25 cellular contexts compared by ENCODE assay signal in genomic region chr14:102971314-102971713, GRCh38. TPM values are rescaled to one million over a fixed set of nuclear protein-coding genes. Genes with fewer than 3 reads are reported as not detected.
"Had no signal": no experiment of that assay in that cellular context is flagged by ENCODE, and none has a peak within 500 bp of the region (broad histone marks: within the 10 kb centered on the region; RNA-seq: fewer than 3 reads in every experiment).

No MANE protein-coding gene starts in this region.

- H3K27ac ChIP-seq: adrenal gland, body of pancreas, colonic mucosa, parathyroid adenoma, psoas muscle, sigmoid colon, tibial artery had no signal

- H3K27me3 ChIP-seq: adrenal gland, body of pancreas, colonic mucosa, sigmoid colon, tibial artery had no signal

- DNase-seq: activated CD4-positive, alpha-beta T cell treated with anti-CD3 and anti-CD28 coated beads for 4 hours; activated CD4-positive, alpha-beta T cell treated with anti-CD3 and anti-CD28 coated beads, Interleukin-2, amount 50 U/mL, for 48 hours; activated CD8-positive, alpha-beta memory T cell treated with anti-CD3 and anti-CD28 coated beads, Interleukin-2, amount 50 U/mL, for 4 hours; activated effector memory CD4-positive, alpha-beta T cell treated with anti-CD3 and anti-CD28 coated beads, Interleukin-2, amount 50 U/mL, for 16 hours; activated naive CD4-positive, alpha-beta T cell treated with anti-CD3 and anti-CD28 coated beads for 36 hours; activated naive CD8-positive, alpha-beta T cell treated with anti-CD3 and anti-CD28 coated beads for 36 hours; activated T-cell treated with anti-CD3 and anti-CD28 coated beads, Interleukin-2, amount 50 U/mL, for 1 hour; adrenal gland; body of pancreas; colonic mucosa; effector CD8-positive, alpha-beta T cell; left cardiac atrium; midbrain; naive thymus-derived CD4-positive, alpha-beta T cell; nucleus accumbens; psoas muscle; sigmoid colon; small intestine; stimulated activated CD4-positive, alpha-beta T cell treated with anti-CD3 and anti-CD28 coated beads, Interleukin-1b, Interleukin-23, amount 100 ng/mL, for 48 hours; stimulated activated CD4-positive, alpha-beta T cell treated with anti-CD3 and anti-CD28 coated beads, Interleukin-4, amount 100 ng/mL, for 4 hours; stimulated activated CD8-positive, alpha-beta memory T cell treated with anti-CD3 and anti-CD28 coated beads, Interleukin-4, amount 100 ng/mL, for 48 hours; stimulated activated naive CD8-positive, alpha-beta T cell treated with anti-CD3 and anti-CD28 coated beads, Interleukin-15, amount 100 ng/mL, for 72 hours; tibial artery had no signal

- H3K9me3 ChIP-seq: adrenal gland, body of pancreas, colonic mucosa, psoas muscle, sigmoid colon, tibial artery had no signal

- H3K4me3 ChIP-seq: adrenal gland, body of pancreas, colonic mucosa, psoas muscle, sigmoid colon, tibial artery had no signal

- H3K9ac ChIP-seq: parathyroid adenoma had no signal

- H3K4me1 ChIP-seq: adrenal gland, body of pancreas, colonic mucosa, parathyroid adenoma, sigmoid colon, tibial artery had no signal

- ATAC-seq: body of pancreas; left cardiac atrium; naive thymus-derived CD4-positive, alpha-beta T cell; psoas muscle; stimulated activated memory B cell treated with anti-CD40 and anti-IgM and Interleukin-4, amounts not matched to agents 10 μg/mL and 1 μg/mL and 100 μg/mL, for 72 hours; stimulated activated naive CD8-positive, alpha-beta T cell treated with anti-CD3 and anti-CD28 coated beads, Interleukin-15, amount 100 ng/mL, for 72 hours had no signal

RNA-seq across cellular contexts. Expression of gene AMN, which starts 48.9 kb away (rescaled TPM):
- total RNA-seq: psoas muscle, sigmoid colon had no signal
